Comparison of ENCODE assay signal across 8 cellular contexts in the genomic region with DNA sequence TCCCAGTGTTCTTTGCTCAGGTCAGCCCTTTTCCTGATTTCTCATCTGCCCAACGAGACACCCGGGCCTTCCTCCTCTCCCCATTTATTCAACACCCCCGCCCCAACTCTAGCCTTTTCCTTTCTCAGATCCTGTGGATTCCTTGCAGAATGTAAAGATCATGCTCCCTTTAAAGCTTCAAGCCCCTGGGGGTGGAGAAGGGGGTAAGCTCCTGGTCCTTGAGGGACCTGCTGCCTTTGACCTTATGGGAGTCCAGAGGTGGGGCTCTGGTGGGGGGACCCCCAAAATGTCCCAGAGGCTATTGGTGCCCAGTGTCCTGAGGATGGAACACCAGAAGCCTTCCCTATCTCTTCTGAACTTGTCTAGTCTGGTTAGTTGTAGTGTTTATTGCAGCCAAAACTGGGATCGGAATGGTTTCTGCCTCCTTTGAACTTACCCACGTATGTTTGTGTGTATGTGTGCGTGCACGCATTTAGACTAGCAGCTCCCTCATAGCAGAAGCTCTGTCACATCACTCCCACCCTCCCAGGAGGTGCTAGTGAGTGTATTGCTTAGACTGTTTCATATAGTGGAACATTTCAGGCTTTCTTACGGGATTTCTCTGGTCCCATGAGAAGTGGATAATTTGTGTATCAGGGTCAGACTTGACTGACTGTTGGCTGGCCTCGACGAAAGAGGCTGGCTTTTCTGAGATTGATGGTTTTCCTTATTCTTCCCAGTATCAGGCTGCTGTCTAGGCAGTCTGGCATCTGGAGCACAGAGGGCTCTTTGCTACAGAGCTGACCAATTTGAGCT. TPM values are rescaled to one million over a fixed set of nuclear protein-coding genes. Genes with fewer than 3 reads are reported as not detected.
A peak's percentile ranks its signal among the peaks of the same experiment; 100 is the strongest.
DNase-seq lines count a peak whose midpoint lies in the region; ATAC-seq and TF ChIP-seq lines count a peak whose summit lies in the region.

No MANE protein-coding gene starts in this region.

- peaks cover 53 to 68% (median 61%) of the 10 kb centered on the region in 3 donors for H3K4me1 Mint-ChIP-seq in CD8-positive, alpha-beta memory T cell
- peaks cover 28 to 65% (median 57%) of the 10 kb centered on the region in 4 donors for H3K4me1 Mint-ChIP-seq in naive thymus-derived CD8-positive, alpha-beta T cell

- H3K27ac Mint-ChIP-seq in CD8-positive, alpha-beta memory T cell: peak overlapping the region; percentile 74 to 96 (median 92)
- H3K27ac Mint-ChIP-seq in naive thymus-derived CD8-positive, alpha-beta T cell: peak overlapping the region; percentile 67 to 96 (median 90)

- peak overlapping the region; percentile 95 for H3K4me2 ChIP-seq in OCI-LY3 (ENCODE audit: low read length)

- intact Hi-C loops in colonic mucosa (cut with DNase I): loop anchor here (10.0 kb wide), 1 partner anchor 123 kb away; no protein-coding TSS in a partner anchor

- H3K27me3 Mint-ChIP-seq in CD8-positive, alpha-beta memory T cell: peaks cover 0 to 3% of the 10 kb centered on the region in 2 donors
- H3K27me3 Mint-ChIP-seq in naive thymus-derived CD8-positive, alpha-beta T cell: no peaks in the 10 kb centered on the region

- peaks cover 0 to 24% (median 5%) of the 10 kb centered on the region in 3 donors for H3K36me3 Mint-ChIP-seq in CD8-positive, alpha-beta memory T cell
- H3K36me3 Mint-ChIP-seq in naive thymus-derived CD8-positive, alpha-beta T cell: peaks cover 0 to 12% (median 0%) of the 10 kb centered on the region in 3 donors

- H3K4me1 ChIP-seq in CD8-positive, alpha-beta memory T cell (ENCODE audit: insufficient read depth, low read length): peaks cover 35% of the 10 kb centered on the region
- peaks cover 10% of the 10 kb centered on the region for H3K4me1 ChIP-seq in OCI-LY3 (ENCODE audit: low read length)
- H3K4me1 ChIP-seq in colonic mucosa: peaks cover 3% of the 10 kb centered on the region

- peak overlapping the region; percentile 68 for H3K4me3 ChIP-seq in CD8-positive, alpha-beta memory T cell (ENCODE audit: low read length)
- peak overlapping the region; percentile 96 for H3K4me3 ChIP-seq in OCI-LY3 (ENCODE audit: low read length)
- H3K4me3 ChIP-seq in colonic mucosa: peak overlapping the region; percentile 81
- H3K4me3 ChIP-seq in MG63: no peak overlapping the region; the same call in 1 of the 2 replicates

- peaks cover 6% of the 10 kb centered on the region; the same call in 1 of the 2 replicates for H3K79me2 ChIP-seq in OCI-LY3 (ENCODE audit: low read length)

- H3K9me3 ChIP-seq in CD8-positive, alpha-beta memory T cell (ENCODE audit: low read length): no peaks in the 10 kb centered on the region
- H3K9me3 ChIP-seq in OCI-LY3 (ENCODE audit: insufficient read depth, low read length): no peaks in the 10 kb centered on the region
- no peaks in the 10 kb centered on the region for H3K9me3 ChIP-seq in colonic mucosa
- H3K9me3 ChIP-seq in MG63: no peaks in the 10 kb centered on the region

- no peak overlapping the region for H3K9ac ChIP-seq in OCI-LY3 (ENCODE audit: low read length)
- H3K9ac ChIP-seq in colonic mucosa (ENCODE audit: low read depth in 2 of 2, low read length in 2 of 2): peak overlapping the region; percentile 28 to 83

- H3K27ac ChIP-seq in CD8-positive, alpha-beta memory T cell (ENCODE audit: low read depth, low read length): peak overlapping the region; percentile 68
- H3K27ac ChIP-seq in OCI-LY3 (ENCODE audit: low read length) (no peak overlapping the region), colonic mucosa (no peak overlapping the region)

- POLR2A ChIA-PET in CD8-positive, alpha-beta memory T cell (lab: Charles Lee): interaction anchor here (2.1 kb wide), 1 partner anchor 9 kb away, joined by 5 read pairs; no protein-coding TSS in a partner anchor
- POLR2A ChIA-PET in naive thymus-derived CD8-positive, alpha-beta T cell (lab: Charles Lee): interaction anchor here (0.5 to 5.1 kb wide), 8 partner anchors 9 to 153 kb away, joined by 3 to 66 read pairs (median 8); a partner anchor contains a TSS

- peak overlapping the region; percentile 84 to 97 (median 92) for H3K4me3 Mint-ChIP-seq in CD8-positive, alpha-beta memory T cell
- H3K4me3 Mint-ChIP-seq in naive thymus-derived CD8-positive, alpha-beta T cell: peak overlapping the region; percentile 85 to 96 (median 88)

- peak in 1 of 5 donors; percentile 41 for DNase-seq in CD8-positive, alpha-beta memory T cell
- DNase-seq in colonic mucosa: no peak
- DNase-seq in naive thymus-derived CD8-positive, alpha-beta T cell: peak in 6 of 10 donors; percentile 18 to 69 (median 48)
- no peak for DNase-seq in NCI-H128 (lab: John Stamatoyannopoulos, UW; ENCODE audit: unreplicated experiment)
- DNase-seq in MG63: no peak

- TF ChIP-seq CTCF in OCI-LY3 (IDR thresholded peaks at IDR 0.05; ENCODE audit: low read depth, low read length) (no peak), colonic mucosa (IDR thresholded peaks at IDR 0.05) (no peak)

- no peaks in the 10 kb centered on the region for H3K36me3 ChIP-seq in CD8-positive, alpha-beta memory T cell (ENCODE audit: insufficient read depth, low read length)
- H3K36me3 ChIP-seq in OCI-LY3 (replicated peaks; ENCODE audit: low read depth, low read length) (no peaks in the 10 kb centered on the region), colonic mucosa (no peaks in the 10 kb centered on the region), MG63 (peaks cover 6% of the 10 kb centered on the region)

- no peaks in the 10 kb centered on the region for H3K27me3 ChIP-seq in CD8-positive, alpha-beta memory T cell (ENCODE audit: insufficient read depth, low read length, poor library complexity, severe bottlenecking)
- H3K27me3 ChIP-seq in OCI-LY3 (ENCODE audit: low read depth, low read length): peaks cover 4% of the 10 kb centered on the region; the same call in 1 of the 2 replicates
- no peaks in the 10 kb centered on the region for H3K27me3 ChIP-seq in colonic mucosa
- H3K27me3 ChIP-seq in MG63: peaks cover 6% of the 10 kb centered on the region; the same call in 1 of the 2 replicates

- no peak overlapping the region for H2AFZ ChIP-seq in OCI-LY3 (ENCODE audit: low read depth, low read length)

- CTCF ChIA-PET in CD8-positive, alpha-beta memory T cell (lab: Charles Lee): interaction anchor here (0.7 to 5.7 kb wide), 7 partner anchors 11 to 153 kb away, joined by 3 to 23 read pairs (median 5); a partner anchor contains a TSS

- no peaks in the 10 kb centered on the region for H4K20me1 ChIP-seq in OCI-LY3 (ENCODE audit: insufficient read depth, low read length)

- ATAC-seq in naive thymus-derived CD8-positive, alpha-beta T cell: peak; percentile 22 to 47
- ATAC-seq in GM18520 (IDR thresholded peaks at IDR 0.05; ENCODE audit: unreplicated experiment): no peak
- no peak for ATAC-seq in HG02884 (IDR thresholded peaks at IDR 0.05; ENCODE audit: unreplicated experiment)

- H3K9me3 Mint-ChIP-seq in CD8-positive, alpha-beta memory T cell: no peaks in the 10 kb centered on the region
- no peaks in the 10 kb centered on the region for H3K9me3 Mint-ChIP-seq in naive thymus-derived CD8-positive, alpha-beta T cell

RNA-seq across cellular contexts. Expression of a gene that starts 1.1 kb away (rescaled TPM):
- 10 to 100 TPM; 28.0 to 32.1 TPM for total RNA-seq in CD8-positive, alpha-beta memory T cell
- 27.6 TPM for polyA plus RNA-seq in CD8-positive, alpha-beta memory T cell
- 10 to 100 TPM; 40.0 to 46.7 TPM for total RNA-seq in colonic mucosa
- total RNA-seq in naive thymus-derived CD8-positive, alpha-beta T cell: 10 to 100 TPM; 46.7 to 51.1 TPM
- polyA plus RNA-seq in naive thymus-derived CD8-positive, alpha-beta T cell: 10 to 100 TPM in 1 of 3 donors, 1 to 10 TPM in 2; 6.9 to 15.8 (median 9.1) TPM
- 25.9 and 26.3 TPM in 2 replicates for total RNA-seq in MG63 (2014; rRNA removed; shearing (Covaris generic); ENCODE audit: low replicate concordance)

Comparison
In these comparisons a context has a peak if more than half of its experiments do, and no peak if none do; other contexts are left out.
1. DNase-seq: peak in naive thymus-derived CD8-positive, alpha-beta T cell (6 of 10); none in colonic mucosa (single experiment), NCI-H128 (single experiment) and MG63 (single experiment).
2. ATAC-seq: peak in naive thymus-derived CD8-positive, alpha-beta T cell (2 of 2); none in GM18520 (single experiment) and HG02884 (single experiment).